9 cellular contexts compared by ENCODE assay signal in genomic region chr13:97226788-97227627, GRCh38. TPM values are rescaled to one million over a fixed set of nuclear protein-coding genes. Genes with fewer than 3 reads are reported as not detected.
A peak's percentile ranks its signal among the peaks of the same experiment; 100 is the strongest.
DNase-seq lines count a peak whose midpoint lies in the region; ATAC-seq and TF ChIP-seq lines count a peak whose summit lies in the region.
"Had no signal": no experiment of that assay in that cellular context is flagged by ENCODE, and none has a peak within 500 bp of the region (broad histone marks: within the 10 kb centered on the region; RNA-seq: fewer than 3 reads in every experiment).

No MANE protein-coding gene starts in this region.

- H2AFZ ChIP-seq in hepatocyte: no peak overlapping the region

- H3K4me1 ChIP-seq in hepatocyte (ENCODE audit: insufficient read depth): peaks cover 33% of the 10 kb centered on the region

- 36% methylated on average over 6 of the region's 6 CpGs for WGBS in hepatocyte (ENCODE audit: low lambda C conversion rate, missing lambda C conversion rate)

- H3K27me3 ChIP-seq in hepatocyte: no peaks in the 10 kb centered on the region
- peaks cover 82% of the 10 kb centered on the region for H3K27me3 ChIP-seq in H7 (ENCODE audit: control insufficient read depth, insufficient read depth, low read length)

- H3K4me3 ChIP-seq in hepatocyte (peak overlapping the region; percentile 6), H7 (ENCODE audit: insufficient read depth, low read depth, low read length) (no peak overlapping the region)

- H4K20me1 ChIP-seq in hepatocyte (ENCODE audit: insufficient read depth, poor library complexity, severe bottlenecking): peaks cover 52% of the 10 kb centered on the region

- peak; percentile 48 for ATAC-seq in GM21423 (IDR thresholded peaks at IDR 0.05; ENCODE audit: unreplicated experiment)
- peak; percentile 51 for ATAC-seq in HG03571 (IDR thresholded peaks at IDR 0.05; ENCODE audit: unreplicated experiment)

- H3K27ac ChIP-seq in hepatocyte: peak overlapping the region; percentile 96

- no peak for TF ChIP-seq CTCF in hepatocyte (IDR thresholded peaks at IDR 0.05; ENCODE audit: poor library complexity)

- no peaks in the 10 kb centered on the region for H3K9me2 ChIP-seq in hepatocyte (replicated peaks; ENCODE audit: insufficient read depth)

- no peaks in the 10 kb centered on the region for H3K36me3 ChIP-seq in hepatocyte (replicated peaks; ENCODE audit: insufficient read depth, low read depth)
- H3K36me3 ChIP-seq in H7 (replicated peaks; ENCODE audit: control insufficient read depth, insufficient read depth, low read length): no peaks in the 10 kb centered on the region

- no peaks in the 10 kb centered on the region for H3K9me3 ChIP-seq in hepatocyte (ENCODE audit: low read depth)

- DNase-seq in GDM1 (lab: John Stamatoyannopoulos, UW): peak; percentile 46
- peak; percentile 58 for DNase-seq in activated CD8-positive, alpha-beta memory T cell treated with anti-CD3 and anti-CD28 coated beads, Interleukin-2, amount 50 U/mL, for 48 hours
- DNase-seq in hepatocyte (ENCODE audit: low spot score): peak; percentile 41
- peak; percentile 51 for DNase-seq in stimulated activated CD8-positive, alpha-beta memory T cell treated with anti-CD3 and anti-CD28 coated beads, Interleukin-4, amount 100 ng/mL, for 48 hours
- DNase-seq in hepatic stellate cell (ENCODE audit: low spot score): no peak
- no peak for DNase-seq in H7
- DNase-seq: left cardiac atrium had no signal

- H3K4me2 ChIP-seq in hepatocyte: peak overlapping the region; percentile 80

- H3K79me2 ChIP-seq in hepatocyte: peaks cover 94% of the 10 kb centered on the region

RNA-seq across cellular contexts. Expression of gene MBNL2, which starts 4.9 kb away (rescaled TPM):
- 96.8 and 97.9 TPM in 2 replicates for total RNA-seq in hepatocyte
- polyA plus RNA-seq in hepatocyte: 27.4 and 33.8 TPM in 2 replicates
- total RNA-seq in H7 (2014; rRNA removed; shearing (Covaris generic)): 0.37 and 1.0 TPM in 2 replicates

Comparison
In these comparisons a context has a peak if more than half of its experiments do, and no peak if none do; other contexts are left out.
1. DNase-seq: peak in GDM1 (single experiment), activated CD8-positive, alpha-beta memory T cell treated with anti-CD3 and anti-CD28 coated beads, Interleukin-2, amount 50 U/mL, for 48 hours (single experiment), hepatocyte (single experiment) and stimulated activated CD8-positive, alpha-beta memory T cell treated with anti-CD3 and anti-CD28 coated beads, Interleukin-4, amount 100 ng/mL, for 48 hours (single experiment); none in hepatic stellate cell (single experiment) and H7 (single experiment).
2. RNA of gene MBNL2, which starts 4.9 kb away (total RNA-seq): 96.8 to 97.9 TPM in hepatocyte; 0.37 to 1.0 TPM in H7; every median in the first group is over 10 times any median in the second.